In genomic region chr20:33837096-33837830, GRCh38 we compare ENCODE assay signal across 17 cellular contexts. TPM values are rescaled to one million over a fixed set of nuclear protein-coding genes. Genes with fewer than 3 reads are reported as not detected.
A peak's percentile ranks its signal among the peaks of the same experiment; 100 is the strongest.
DNase-seq lines count a peak whose midpoint lies in the region; FAIRE-seq and TF ChIP-seq lines count a peak whose summit lies in the region.
"Had no signal": no experiment of that assay in that cellular context is flagged by ENCODE, and none has a peak within 500 bp of the region (broad histone marks: within the 10 kb centered on the region; RNA-seq: fewer than 3 reads in every experiment).

No MANE protein-coding gene starts in this region.

- DNase-seq in activated CD4-positive, alpha-beta T cell treated with anti-CD3 and anti-CD28 coated beads, Interleukin-2, amount 10 ng/mL, durations not matched to agents 24 days and 14 days = peak; percentile 62
- DNase-seq in activated CD4-positive, alpha-beta T cell treated with anti-CD3 and anti-CD28 coated beads, Interleukin-2, amount 50 U/mL, for 1 hour = no peak
- no peak for DNase-seq in GM12891 (ENCODE audit: insufficient read length, low spot score)
- no peak for DNase-seq in astrocyte (ENCODE audit: low read depth)
- DNase-seq in nephron progenitor cell = no peak
- no peak for DNase-seq in HEK293T (ENCODE audit: extremely low spot score)
- DNase-seq in D721Med (ENCODE audit: insufficient read length, low spot score) = no peak
- DNase-seq in GM10248 (ENCODE audit: extremely low spot score) = no peak
- DNase-seq: activated CD4-positive, alpha-beta memory T cell treated with anti-CD3 and anti-CD28 coated beads for 36 hours; activated naive CD4-positive, alpha-beta T cell; cerebellar nuclear complex; DMS 273 treated with DMSO at 0.1 percent for 48 hours; left lung; NCI-H187; NCI-H526 treated with DMSO at 0.1 percent for 48 hours had no signal

- H3K4me3 Mint-ChIP-seq in activated CD4-positive, alpha-beta T cell treated with anti-CD3 and anti-CD28 coated beads, Interleukin-2, amount 10 ng/mL, durations not matched to agents 24 days and 14 days = peak overlapping the region; percentile 13
- no peak overlapping the region for H3K4me3 Mint-ChIP-seq in astrocyte (ENCODE audit: unreplicated experiment)
- no peak overlapping the region for H3K4me3 Mint-ChIP-seq in nephron progenitor cell
- H3K4me3 Mint-ChIP-seq: activated CD4-positive, alpha-beta memory T cell treated with anti-CD3 and anti-CD28 coated beads for 36 hours; neural crest cell had no signal

- H3K9ac ChIP-seq in astrocyte (ENCODE audit: low read length) = no peak overlapping the region

- POLR2A ChIA-PET in HEK293T (lab: Yijun Ruan, JAX) (no interaction called here), GM10248 (lab: Yijun Ruan, JAX) (interaction anchor here (0.7 kb wide), 1 partner anchor 278 kb away, joined by 3 read pairs; no protein-coding TSS in a partner anchor)

- H3K9me3 Mint-ChIP-seq in activated CD4-positive, alpha-beta T cell treated with anti-CD3 and anti-CD28 coated beads, Interleukin-2, amount 10 ng/mL, durations not matched to agents 24 days and 14 days = no peaks in the 10 kb centered on the region
- no peaks in the 10 kb centered on the region for H3K9me3 Mint-ChIP-seq in astrocyte (ENCODE audit: unreplicated experiment)
- H3K9me3 Mint-ChIP-seq in nephron progenitor cell = peaks cover 11% of the 10 kb centered on the region
- H3K9me3 Mint-ChIP-seq: activated CD4-positive, alpha-beta memory T cell treated with anti-CD3 and anti-CD28 coated beads for 36 hours; neural crest cell had no signal

- FAIRE-seq in GM12891 (lab: Jason Lieb, UNC) (peak; percentile 59), astrocyte (lab: Jason Lieb, UNC) (no peak), D721Med (lab: Jason Lieb, UNC) (no peak)
- FAIRE-seq: A549 had no signal

- H3K36me3 ChIP-seq in astrocyte (ENCODE audit: insufficient read depth, low read length) = no peaks in the 10 kb centered on the region

- H3K27ac Mint-ChIP-seq in activated CD4-positive, alpha-beta T cell treated with anti-CD3 and anti-CD28 coated beads, Interleukin-2, amount 10 ng/mL, durations not matched to agents 24 days and 14 days = peak overlapping the region; percentile 5
- H3K27ac Mint-ChIP-seq in astrocyte (ENCODE audit: unreplicated experiment) = peak overlapping the region; percentile 11
- H3K27ac Mint-ChIP-seq in nephron progenitor cell = peak overlapping the region; percentile 15
- H3K27ac Mint-ChIP-seq: activated CD4-positive, alpha-beta memory T cell treated with anti-CD3 and anti-CD28 coated beads for 36 hours had no signal

- H4K20me1 ChIP-seq in astrocyte (ENCODE audit: insufficient read depth, low read length) = peaks cover 99% of the 10 kb centered on the region

- CTCF ChIA-PET in HEK293T (lab: Yijun Ruan, JAX) = interaction anchor here (0.7 kb wide), 1 partner anchor 332 kb away, joined by 3 read pairs; no protein-coding TSS in a partner anchor
- CTCF ChIA-PET in GM10248 (lab: Yijun Ruan, JAX) = interaction anchor here (1.6 to 4.3 kb wide), 3 partner anchors 11 to 26 kb away, joined by 5 to 21 read pairs (median 9); no protein-coding TSS in a partner anchor

- no peak overlapping the region for H3K4me2 ChIP-seq in astrocyte (ENCODE audit: low read length)
- H3K4me2 ChIP-seq: A549 had no signal

- peaks cover 100% of the 10 kb centered on the region for H3K79me2 ChIP-seq in astrocyte (ENCODE audit: insufficient read depth, low read length)

- H2AFZ ChIP-seq in astrocyte (ENCODE audit: low read depth, low read length) = no peak overlapping the region

- peaks cover 2% of the 10 kb centered on the region for H3K4me1 ChIP-seq in astrocyte (ENCODE audit: insufficient read depth, low read length)

- no peaks in the 10 kb centered on the region for H3K9me3 ChIP-seq in astrocyte (ENCODE audit: insufficient read depth, low read depth, low read length)
- H3K9me3 ChIP-seq: A549, left lung had no signal

- H3K27me3 Mint-ChIP-seq in activated CD4-positive, alpha-beta T cell treated with anti-CD3 and anti-CD28 coated beads, Interleukin-2, amount 10 ng/mL, durations not matched to agents 24 days and 14 days = no peaks in the 10 kb centered on the region
- H3K27me3 Mint-ChIP-seq in astrocyte (ENCODE audit: low read depth, unreplicated experiment) = no peaks in the 10 kb centered on the region
- H3K27me3 Mint-ChIP-seq in nephron progenitor cell (ENCODE audit: low read depth, poor library complexity) = no peaks in the 10 kb centered on the region
- H3K27me3 Mint-ChIP-seq: activated CD4-positive, alpha-beta memory T cell treated with anti-CD3 and anti-CD28 coated beads for 36 hours had no signal

- H3K36me3 Mint-ChIP-seq in activated CD4-positive, alpha-beta T cell treated with anti-CD3 and anti-CD28 coated beads, Interleukin-2, amount 10 ng/mL, durations not matched to agents 24 days and 14 days (ENCODE audit: low read depth) = peaks cover 27% of the 10 kb centered on the region
- H3K36me3 Mint-ChIP-seq in astrocyte (ENCODE audit: low read depth, unreplicated experiment) = peaks cover 10% of the 10 kb centered on the region
- peaks cover 42% of the 10 kb centered on the region for H3K36me3 Mint-ChIP-seq in nephron progenitor cell (ENCODE audit: low read depth)

- no peak overlapping the region for H3K4me3 ChIP-seq in astrocyte (ENCODE audit: insufficient read depth, low read depth, low read length)
- H3K4me3 ChIP-seq: A549, left lung had no signal

- intact Hi-C loops in activated CD4-positive, alpha-beta T cell treated with anti-CD3 and anti-CD28 coated beads, Interleukin-2, amount 10 ng/mL, durations not matched to agents 24 days and 14 days (cut with micrococcal nuclease) = no loop called here

- no peak overlapping the region for H3K27ac ChIP-seq in astrocyte (ENCODE audit: low read depth, low read length)
- H3K27ac ChIP-seq: A549, left lung had no signal

- no peak for TF ChIP-seq POLR2A in GM12891 (IDR thresholded peaks at IDR 0.05; ENCODE audit: low read depth, low read length)

- H3K27me3 ChIP-seq in astrocyte (ENCODE audit: insufficient read depth, low read length) = no peaks in the 10 kb centered on the region
- H3K27me3 ChIP-seq: left lung had no signal

- H3K4me1 Mint-ChIP-seq in activated CD4-positive, alpha-beta T cell treated with anti-CD3 and anti-CD28 coated beads, Interleukin-2, amount 10 ng/mL, durations not matched to agents 24 days and 14 days = peaks cover 56% of the 10 kb centered on the region
- H3K4me1 Mint-ChIP-seq in astrocyte (ENCODE audit: low read depth, unreplicated experiment) (peaks cover 30% of the 10 kb centered on the region), nephron progenitor cell (peaks cover 56% of the 10 kb centered on the region)

- TF ChIP-seq CTCF in astrocyte (IDR thresholded peaks at IDR 0.05; ENCODE audit: insufficient read depth, low read depth, low read length) (no peak), nephron progenitor cell (IDR thresholded peaks at IDR 0.05) (no peak), D721Med (IDR thresholded peaks at IDR 0.05; ENCODE audit: insufficient read depth, missing control alignments) (no peak), GM10248 (IDR thresholded peaks at IDR 0.05; ENCODE audit: control extremely low read depth, extremely low read depth, low read depth, missing control alignments) (no peak)

TF ChIP-seq in GM12891, 5 proteins besides CTCF, POLR2A, EP300 and RAD21:
- TF ChIP-seq POU2F2 (IDR thresholded peaks at IDR 0.05; ENCODE audit: low read depth, low read length) = no peak
- peak; percentile 66 for TF ChIP-seq SPI1 (IDR thresholded peaks at IDR 0.05; ENCODE audit: low read depth, low read length)
TF ChIP-seq in GM12891: peak in this region for 1.

TF ChIP-seq in HEK293T, 16 proteins besides CTCF, POLR2A, EP300 and RAD21:
- TF ChIP-seq TARDBP (IDR thresholded peaks at IDR 0.05) = no peak
- TF ChIP-seq FOXA1 (IDR thresholded peaks at IDR 0.05) = no peak
- TF ChIP-seq FOXK2 (IDR thresholded peaks at IDR 0.05) = no peak
- TF ChIP-seq HDGF (IDR thresholded peaks at IDR 0.05; ENCODE audit: borderline replicate concordance) = no peak
- no peak for TF ChIP-seq CTBP1 (IDR thresholded peaks at IDR 0.05; ENCODE audit: borderline replicate concordance)
- no peak for TF ChIP-seq BHLHE40 (IDR thresholded peaks at IDR 0.05; ENCODE audit: borderline replicate concordance)

RNA-seq across cellular contexts. Expression of gene CHMP4B, which starts 26.1 kb away (rescaled TPM):
- 95.6 and 102 TPM in 2 replicates for total RNA-seq in activated CD4-positive, alpha-beta T cell treated with anti-CD3 and anti-CD28 coated beads, Interleukin-2, amount 10 ng/mL, durations not matched to agents 24 days and 14 days
- 100 TPM for polyA plus RNA-seq in GM12891 (2012; ENCODE audit: low read depth, missing spikeins)
- total RNA-seq in astrocyte = 85.0 and 90.6 TPM in 2 replicates
